8 cellular contexts compared by ENCODE assay signal in genomic region chrX:17738002-17738713, GRCh38. TPM values are rescaled to one million over a fixed set of nuclear protein-coding genes. Genes with fewer than 3 reads are reported as not detected.
DNase-seq lines count a peak whose midpoint lies in the region; ATAC-seq and TF ChIP-seq lines count a peak whose summit lies in the region.

No MANE protein-coding gene starts in this region.

- no peak overlapping the region for H4K5ac ChIP-seq in IMR-90 (ENCODE audit: low read depth, low read length)

- no peaks in the 10 kb centered on the region for H3K9me1 ChIP-seq in IMR-90 (ENCODE audit: insufficient read depth, low read length)

- no peaks in the 10 kb centered on the region for H3K27me3 ChIP-seq in BE2C
- no peaks in the 10 kb centered on the region for H3K27me3 ChIP-seq in IMR-90 (ENCODE audit: control insufficient read depth, insufficient read depth, low read length)
- no peaks in the 10 kb centered on the region for H3K27me3 ChIP-seq in layer of hippocampus (ENCODE audit: control insufficient read depth, insufficient read depth, low read length)

- no peaks in the 10 kb centered on the region; a peak in 2 of 4 replicates for H3K79me1 ChIP-seq in IMR-90 (ENCODE audit: low read depth in 1 of 2, low read length in 2 of 2)

- peak; percentile 38 for ATAC-seq in IMR-90 (ENCODE audit: low read depth)
- no peak for ATAC-seq in HG03159 (IDR thresholded peaks at IDR 0.05; ENCODE audit: unreplicated experiment)

- dilution Hi-C loops in IMR-90 (cut with HindIII; ENCODE audit: low sequenced_read_pairs, unreplicated experiment): no loop called here

- in situ Hi-C loops in IMR-90 (cut with MboI; ENCODE audit: low sequenced_read_pairs): no loop called here

- H3K56ac ChIP-seq in IMR-90 (ENCODE audit: extremely low read depth, insufficient read depth, low read length): no peak overlapping the region

- no peaks in the 10 kb centered on the region for H4K20me1 ChIP-seq in IMR-90 (ENCODE audit: insufficient read depth, low read length)

- POLR2A ChIA-PET in IMR-90 (lab: Charles Lee; ENCODE audit: unreplicated experiment): interaction anchor here (0.6 kb wide), 1 partner anchor 918 kb away, joined by 3 read pairs; no protein-coding TSS in a partner anchor

- H3K4ac ChIP-seq in IMR-90 (ENCODE audit: low read depth, low read length): 0 out of 2 replicates have a peak overlapping the region, but pooled peaks have one; percentile 34

- H3K4me1 ChIP-seq in BE2C (no peaks in the 10 kb centered on the region), IMR-90 (ENCODE audit: control insufficient read depth, insufficient read depth, low read length) (no peaks in the 10 kb centered on the region)

- H2BK5ac ChIP-seq in IMR-90 (ENCODE audit: low read depth, low read length, poor library complexity, severe bottlenecking): no peak overlapping the region

- 70% methylated on average over 2 of the region's 44 CpGs; no CpG with 5 or more reads in 1 of the 2 experiments for WGBS in IMR-90 (ENCODE audit: extremely low coverage in 2 of 2, insufficient read length in 1 of 2), 2 experiments

- intact Hi-C loops in IMR-90 (cut with micrococcal nuclease): loop anchor here (5.0 kb wide), 1 partner anchor 361 kb away; the partner anchor contains the start of gene NHS

- H3K14ac ChIP-seq in IMR-90 (replicated peaks; ENCODE audit: low read depth, low read length): no peak overlapping the region

- H2BK120ac ChIP-seq in IMR-90 (ENCODE audit: low read depth, low read length): no peak overlapping the region

- CTCF ChIA-PET in IMR-90 (lab: Yijun Ruan, JAX): no interaction called here

- H3K4me3 ChIP-seq in BE2C (ENCODE audit: low read depth, low read length): peak overlapping the region; percentile 61
- H3K4me3 ChIP-seq in IMR-90 (ENCODE audit: insufficient read depth, low read depth, low read length): peak overlapping the region; percentile 89

- TF ChIP-seq CTCF in BE2C (IDR thresholded peaks at IDR 0.05; ENCODE audit: low read depth, low read length): no peak
- TF ChIP-seq CTCF in IMR-90 (conservative IDR thresholded peaks at IDR 0.05; ENCODE audit: low read depth, low read length): no peak

- H2AK5ac ChIP-seq in IMR-90 (ENCODE audit: low read depth, low read length): no peak overlapping the region

- no peak overlapping the region for H2BK20ac ChIP-seq in IMR-90 (ENCODE audit: low read depth, low read length)

- TF ChIP-seq POLR2A in IMR-90 (IDR thresholded peaks at IDR 0.05; ENCODE audit: low read depth, low read length): no peak

- peak overlapping the region; percentile 89 for H2AFZ ChIP-seq in IMR-90 (replicated peaks; ENCODE audit: low read length, poor library complexity)

- H3K36me3 ChIP-seq in BE2C: no peaks in the 10 kb centered on the region
- H3K36me3 ChIP-seq in IMR-90 (ENCODE audit: control insufficient read depth, insufficient read depth, low read length): no peaks in the 10 kb centered on the region

- H3K9me3 ChIP-seq in BE2C (no peaks in the 10 kb centered on the region), IMR-90 (ENCODE audit: control insufficient read depth, insufficient read depth, low read length) (no peaks in the 10 kb centered on the region)

- peak overlapping the region in 1 of 2 experiments; percentile 16; a peak in 1 of 4 replicates for H4K8ac ChIP-seq in IMR-90 (ENCODE audit: low read depth in 2 of 2, low read length in 2 of 2)

- BruUV-seq in IMR-90 (replicated peaks; lab: Mats Ljungman, UMichigan): no TSS peak

- H4K91ac ChIP-seq in IMR-90 (ENCODE audit: insufficient read depth, low read depth, low read length): no peak overlapping the region

- H3K18ac ChIP-seq in IMR-90 (ENCODE audit: low read depth, low read length): peak overlapping the region; percentile 54; the same call in 1 of the 2 replicates

- H2BK15ac ChIP-seq in IMR-90 (ENCODE audit: low read depth, low read length): no peak overlapping the region

- H3K27ac ChIP-seq in IMR-90 (ENCODE audit: insufficient read depth, low read length): peak overlapping the region; percentile 77
- H3K27ac ChIP-seq in caudate nucleus (ENCODE audit: low read depth, low read length): peak overlapping the region; percentile 55
- H3K27ac ChIP-seq in layer of hippocampus (ENCODE audit: low read depth, low read length): peak overlapping the region; percentile 71

- no peak overlapping the region for H2AK9ac ChIP-seq in IMR-90 (replicated peaks; ENCODE audit: low read depth, low read length, poor library complexity)

- peak overlapping the region; percentile 75 for H3K4me2 ChIP-seq in IMR-90 (ENCODE audit: low read depth, low read length)

- DNase-seq in BE2C (peak; percentile 55), IMR-90 (peak; percentile 24), T-helper 22 cell (ENCODE audit: low read depth) (peak; percentile 39), caudate nucleus (lab: John Stamatoyannopoulos, UW) (peak in 22 of 61 donors; percentile 1 to 30 (median 6)), NCI-H774 (lab: John Stamatoyannopoulos, UW) (no peak)
- peak; percentile 53 for DNase-seq in stimulated activated CD4-positive, alpha-beta T cell treated with anti-CD3 and anti-CD28 coated beads, Interleukin-15, amount 100 ng/mL, for 24 hours

- H3K9ac ChIP-seq in IMR-90 (ENCODE audit: low read depth, low read length): peak overlapping the region; percentile 74

- no peak for TF ChIP-seq RAD21 in IMR-90 (IDR thresholded peaks at IDR 0.05; ENCODE audit: low read length)

- peak overlapping the region; percentile 52; the same call in 1 of the 2 replicates for H3K23ac ChIP-seq in IMR-90 (ENCODE audit: low read depth, low read length)

TF ChIP-seq in IMR-90, 13 proteins besides CTCF, POLR2A, EP300 and RAD21:
- TF ChIP-seq MXI1 (IDR thresholded peaks at IDR 0.05; ENCODE audit: borderline replicate concordance, low read depth, low read length) (0 out of 2 replicates have a peak, but pooled peaks have one; percentile 51), CEBPB (IDR thresholded peaks at IDR 0.05; ENCODE audit: low read depth, low read length) (no peak), FOS (IDR thresholded peaks at IDR 0.05; ENCODE audit: low read depth, low read length) (no peak), CHD1 (IDR thresholded peaks at IDR 0.05; ENCODE audit: low read depth, low read length) (no peak)

RNA-seq across cellular contexts. Expression of gene SCML1, which starts 0.9 kb away (rescaled TPM):
- 2.3 TPM for polyA plus RNA-seq in BE2C (2012; ENCODE audit: insufficient read depth, insufficient read length, low read depth)
- 4.1 and 6.7 TPM in 2 replicates for total RNA-seq in IMR-90 (2012; rRNA removed)
- 10.6 and 12.2 TPM in 2 replicates for polyA plus RNA-seq in IMR-90 (2012; rRNA removed)
- polyA plus RNA-seq in IMR-90 (2012; cell fraction: cytosol; rRNA removed): 1.5 and 2.5 TPM in 2 replicates
- polyA plus RNA-seq in IMR-90 (2012; cell fraction: nucleus; rRNA removed; ENCODE audit: low replicate concordance): 11.2 and 40.2 TPM in 2 replicates
